In genomic region chr19:30666301-30666803, GRCh38 we compare ENCODE assay signal across 8 cellular contexts.
DNase-seq lines count a peak whose midpoint lies in the region; ATAC-seq, FAIRE-seq and TF ChIP-seq lines count a peak whose summit lies in the region.

No MANE protein-coding gene starts in this region.

- TF ChIP-seq EP300 in GM12878 (IDR thresholded peaks at IDR 0.05; ENCODE audit: borderline replicate concordance in 1 of 2, control insufficient read depth in 1 of 2, low read depth in 2 of 2, low read length in 2 of 2) = no peak

- peak; percentile 85 to 96 (median 91) for TF ChIP-seq CTCF in GM12878 (IDR thresholded peaks at IDR 0.05 in 2 of 3, conservative IDR thresholded peaks at IDR 0.05 in 1 of 3; ENCODE audit: control insufficient read depth in 2 of 3, extremely low read depth in 1 of 3, insufficient read depth in 1 of 3, low read depth in 3 of 3, low read length in 3 of 3)

- intact Hi-C loops in GM12878 (cut with micrococcal nuclease; ENCODE audit: unreplicated experiment) (loop anchor here (5.0 kb wide), 1 partner anchor 1556 kb away; no protein-coding TSS in a partner anchor), left colon (cut with DNase I, micrococcal nuclease) (no loop called here)

- no peak for FAIRE-seq in GM12878 (lab: Jason Lieb, UNC)

- H3K4me1 Mint-ChIP-seq in T-cell = no peaks in the 10 kb centered on the region

- H3K9ac ChIP-seq in GM12878 (ENCODE audit: control insufficient read depth, insufficient read depth, low read length) = no peak overlapping the region

- no peaks in the 10 kb centered on the region for H3K27me3 ChIP-seq in GM12878 (replicated peaks in 1 of 2; ENCODE audit: control insufficient read depth in 2 of 2, insufficient read depth in 2 of 2, low read length in 1 of 2)

- no peak overlapping the region for H3K4me2 ChIP-seq in GM12878 (ENCODE audit: control insufficient read depth, insufficient read depth)

- DNase-seq in DMS114 treated with DMSO at 0.1 percent for 48 hours (lab: John Stamatoyannopoulos, UW; ENCODE audit: unreplicated experiment) (peak; percentile 47), T-cell (peak in 22 of 34 experiments; percentile 7 to 39 (median 23)), GM12878 (ENCODE audit: low read depth, low spot score) (no peak), left colon (peak in 1 of 2 donors; percentile 38), ureter (ENCODE audit: low spot score) (no peak)
- peak; percentile 13 for DNase-seq in stimulated activated CD8-positive, alpha-beta memory T cell treated with anti-CD3 and anti-CD28 coated beads, Interleukin-15, amount 100 ng/mL, for 1 hour (ENCODE audit: low read depth)

- CTCF ChIA-PET in T-cell (lab: Charles Lee) = interaction anchor here (0.6 to 2.3 kb wide), 7 partner anchors 11 to 1558 kb away, joined by 3 to 11 read pairs (median 4); no protein-coding TSS in a partner anchor
- CTCF ChIA-PET in GM12878 (lab: Yijun Ruan, JAX) = interaction anchor here (0.7 to 3.0 kb wide), 14 partner anchors 9 to 1913 kb away, joined by 3 to 24 read pairs (median 5); no protein-coding TSS in a partner anchor

- 4% methylated on average over 8 of the region's 11 CpGs for WGBS in GM12878 (ENCODE audit: insufficient coverage, insufficient replicate concordance, low lambda C conversion rate, missing lambda C conversion rate)

- SMC1A ChIA-PET in GM12878 (lab: Charles Lee; ENCODE audit: uncharacterized antibody, unreplicated experiment) = interaction anchor here (1.2 to 1.4 kb wide), 2 partner anchors 17 to 1903 kb away, joined by 3 to 4 read pairs; no protein-coding TSS in a partner anchor

- no peaks in the 10 kb centered on the region for H3K36me3 ChIP-seq in GM12878 (ENCODE audit: control insufficient read depth in 2 of 2, insufficient read depth in 2 of 2, low read length in 1 of 2)

- POLR2A ChIA-PET in T-cell (lab: Charles Lee) = no interaction called here
- POLR2A ChIA-PET in GM12878 (lab: Charles Lee) = no interaction called here

- TF ChIP-seq POLR2A in GM12878 (IDR thresholded peaks at IDR 0.05; ENCODE audit: low read depth, low read length) = no peak

- peak; percentile 72 for TF ChIP-seq RAD21 in GM12878 (IDR thresholded peaks at IDR 0.05; ENCODE audit: insufficient read depth, low read depth, low read length)

- no peak overlapping the region for H3K4me3 Mint-ChIP-seq in T-cell

- H4K20me1 ChIP-seq in GM12878 (ENCODE audit: control insufficient read depth, insufficient read depth) = no peaks in the 10 kb centered on the region

- no TSS peak for BruUV-seq in GM12878 (replicated peaks; lab: Mats Ljungman, UMichigan)

- H2AFZ ChIP-seq in GM12878 (ENCODE audit: control insufficient read depth, low read depth, low read length) = no peak overlapping the region

- no peaks in the 10 kb centered on the region for H3K9me3 ChIP-seq in GM12878 (replicated peaks; ENCODE audit: control insufficient read depth, insufficient read depth, low read length)

- no peaks in the 10 kb centered on the region for H3K4me1 ChIP-seq in GM12878 (ENCODE audit: control insufficient read depth, insufficient read depth, low read length)

- ATAC-seq in HG03175 (IDR thresholded peaks at IDR 0.05; ENCODE audit: unreplicated experiment) (peak; percentile 47), T-cell (replicated peaks in 1 of 4) (peak in 1 of 4 experiments; percentile 63), GM12878 (peak; percentile 70), left colon (peak; percentile 44), GM21576 (IDR thresholded peaks at IDR 0.05; ENCODE audit: unreplicated experiment) (no peak)

- H3K36me3 Mint-ChIP-seq in T-cell = no peaks in the 10 kb centered on the region

- H3K9me3 Mint-ChIP-seq in T-cell = no peaks in the 10 kb centered on the region

- no peaks in the 10 kb centered on the region for H3K79me2 ChIP-seq in GM12878 (ENCODE audit: control insufficient read depth, insufficient read depth, low read length)

- H3K27me3 Mint-ChIP-seq in T-cell = peaks cover 37 to 43% of the 10 kb centered on the region in 2 donors

- RAD21 ChIA-PET in GM12878 (lab: Charles Lee; ENCODE audit: unreplicated experiment) = interaction anchor here (1.0 kb wide), 1 partner anchor 9 kb away, joined by 5 read pairs; no protein-coding TSS in a partner anchor

- in situ Hi-C loops in GM12878 (cut with MboI) = loop anchor here (5.0 kb wide), 1 partner anchor 1901 kb away; no protein-coding TSS in a partner anchor

- H3K27ac Mint-ChIP-seq in T-cell = no peak overlapping the region

- no peak overlapping the region for H3K27ac ChIP-seq in GM12878 (ENCODE audit: control insufficient read depth, insufficient read depth)

- H3K4me3 ChIP-seq in GM12878 = no peak overlapping the region

TF ChIP-seq in GM12878, 131 proteins besides CTCF, POLR2A, EP300 and RAD21:
- TF ChIP-seq SMC3 (IDR thresholded peaks at IDR 0.05; ENCODE audit: borderline replicate concordance, low read length) = peak; percentile 53
- no peak for TF ChIP-seq SUZ12 (IDR thresholded peaks at IDR 0.05; ENCODE audit: unreplicated experiment)
- TF ChIP-seq RCOR1 (conservative IDR thresholded peaks at IDR 0.05; ENCODE audit: low read depth, low read length) = no peak

Comparison
In these comparisons a context has a peak if more than half of its experiments do, and no peak if none do; other contexts are left out.
1. DNase-seq: peak in DMS114 treated with DMSO at 0.1 percent for 48 hours (single experiment), T-cell (22 of 34) and stimulated activated CD8-positive, alpha-beta memory T cell treated with anti-CD3 and anti-CD28 coated beads, Interleukin-15, amount 100 ng/mL, for 1 hour (single experiment); none in GM12878 (single experiment) and ureter (single experiment).